In the genomic region with DNA sequence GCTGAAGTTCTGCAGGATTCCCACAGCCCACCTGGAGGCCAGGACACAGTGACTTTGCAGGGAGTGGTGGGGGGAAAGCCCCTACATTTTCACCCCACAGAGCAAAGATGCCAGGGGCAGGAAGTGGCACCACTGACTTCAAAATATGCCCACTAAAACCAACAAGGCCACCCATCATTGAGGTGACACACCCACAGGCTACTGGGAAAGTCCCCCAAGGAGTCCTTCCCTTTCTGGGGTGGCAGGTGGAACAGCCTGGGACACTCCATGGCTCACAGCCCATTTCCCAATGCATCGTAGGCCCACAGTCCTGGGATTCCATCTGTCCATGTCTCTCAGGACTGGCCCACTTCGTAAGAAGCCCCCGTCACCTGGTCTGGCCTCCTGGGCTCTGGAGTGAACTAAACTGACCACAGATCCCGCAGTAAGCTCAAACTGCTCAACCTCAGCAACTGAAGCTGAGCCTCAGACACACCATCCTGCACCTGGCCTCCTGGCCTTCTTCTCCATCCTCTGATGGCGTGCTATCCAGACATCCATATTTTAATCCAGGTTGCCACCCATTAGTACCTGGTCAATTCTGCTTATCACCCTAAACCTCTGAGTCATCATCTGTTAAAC, we compare ENCODE assay signal across 1 cellular context.
TF ChIP-seq lines count a peak whose summit lies in the region.

No MANE protein-coding gene starts in this region.

TF ChIP-seq in GM23338, 12 proteins besides CTCF, POLR2A, EP300 and RAD21 (continued from another document):
- TF ChIP-seq, protein P1, sequence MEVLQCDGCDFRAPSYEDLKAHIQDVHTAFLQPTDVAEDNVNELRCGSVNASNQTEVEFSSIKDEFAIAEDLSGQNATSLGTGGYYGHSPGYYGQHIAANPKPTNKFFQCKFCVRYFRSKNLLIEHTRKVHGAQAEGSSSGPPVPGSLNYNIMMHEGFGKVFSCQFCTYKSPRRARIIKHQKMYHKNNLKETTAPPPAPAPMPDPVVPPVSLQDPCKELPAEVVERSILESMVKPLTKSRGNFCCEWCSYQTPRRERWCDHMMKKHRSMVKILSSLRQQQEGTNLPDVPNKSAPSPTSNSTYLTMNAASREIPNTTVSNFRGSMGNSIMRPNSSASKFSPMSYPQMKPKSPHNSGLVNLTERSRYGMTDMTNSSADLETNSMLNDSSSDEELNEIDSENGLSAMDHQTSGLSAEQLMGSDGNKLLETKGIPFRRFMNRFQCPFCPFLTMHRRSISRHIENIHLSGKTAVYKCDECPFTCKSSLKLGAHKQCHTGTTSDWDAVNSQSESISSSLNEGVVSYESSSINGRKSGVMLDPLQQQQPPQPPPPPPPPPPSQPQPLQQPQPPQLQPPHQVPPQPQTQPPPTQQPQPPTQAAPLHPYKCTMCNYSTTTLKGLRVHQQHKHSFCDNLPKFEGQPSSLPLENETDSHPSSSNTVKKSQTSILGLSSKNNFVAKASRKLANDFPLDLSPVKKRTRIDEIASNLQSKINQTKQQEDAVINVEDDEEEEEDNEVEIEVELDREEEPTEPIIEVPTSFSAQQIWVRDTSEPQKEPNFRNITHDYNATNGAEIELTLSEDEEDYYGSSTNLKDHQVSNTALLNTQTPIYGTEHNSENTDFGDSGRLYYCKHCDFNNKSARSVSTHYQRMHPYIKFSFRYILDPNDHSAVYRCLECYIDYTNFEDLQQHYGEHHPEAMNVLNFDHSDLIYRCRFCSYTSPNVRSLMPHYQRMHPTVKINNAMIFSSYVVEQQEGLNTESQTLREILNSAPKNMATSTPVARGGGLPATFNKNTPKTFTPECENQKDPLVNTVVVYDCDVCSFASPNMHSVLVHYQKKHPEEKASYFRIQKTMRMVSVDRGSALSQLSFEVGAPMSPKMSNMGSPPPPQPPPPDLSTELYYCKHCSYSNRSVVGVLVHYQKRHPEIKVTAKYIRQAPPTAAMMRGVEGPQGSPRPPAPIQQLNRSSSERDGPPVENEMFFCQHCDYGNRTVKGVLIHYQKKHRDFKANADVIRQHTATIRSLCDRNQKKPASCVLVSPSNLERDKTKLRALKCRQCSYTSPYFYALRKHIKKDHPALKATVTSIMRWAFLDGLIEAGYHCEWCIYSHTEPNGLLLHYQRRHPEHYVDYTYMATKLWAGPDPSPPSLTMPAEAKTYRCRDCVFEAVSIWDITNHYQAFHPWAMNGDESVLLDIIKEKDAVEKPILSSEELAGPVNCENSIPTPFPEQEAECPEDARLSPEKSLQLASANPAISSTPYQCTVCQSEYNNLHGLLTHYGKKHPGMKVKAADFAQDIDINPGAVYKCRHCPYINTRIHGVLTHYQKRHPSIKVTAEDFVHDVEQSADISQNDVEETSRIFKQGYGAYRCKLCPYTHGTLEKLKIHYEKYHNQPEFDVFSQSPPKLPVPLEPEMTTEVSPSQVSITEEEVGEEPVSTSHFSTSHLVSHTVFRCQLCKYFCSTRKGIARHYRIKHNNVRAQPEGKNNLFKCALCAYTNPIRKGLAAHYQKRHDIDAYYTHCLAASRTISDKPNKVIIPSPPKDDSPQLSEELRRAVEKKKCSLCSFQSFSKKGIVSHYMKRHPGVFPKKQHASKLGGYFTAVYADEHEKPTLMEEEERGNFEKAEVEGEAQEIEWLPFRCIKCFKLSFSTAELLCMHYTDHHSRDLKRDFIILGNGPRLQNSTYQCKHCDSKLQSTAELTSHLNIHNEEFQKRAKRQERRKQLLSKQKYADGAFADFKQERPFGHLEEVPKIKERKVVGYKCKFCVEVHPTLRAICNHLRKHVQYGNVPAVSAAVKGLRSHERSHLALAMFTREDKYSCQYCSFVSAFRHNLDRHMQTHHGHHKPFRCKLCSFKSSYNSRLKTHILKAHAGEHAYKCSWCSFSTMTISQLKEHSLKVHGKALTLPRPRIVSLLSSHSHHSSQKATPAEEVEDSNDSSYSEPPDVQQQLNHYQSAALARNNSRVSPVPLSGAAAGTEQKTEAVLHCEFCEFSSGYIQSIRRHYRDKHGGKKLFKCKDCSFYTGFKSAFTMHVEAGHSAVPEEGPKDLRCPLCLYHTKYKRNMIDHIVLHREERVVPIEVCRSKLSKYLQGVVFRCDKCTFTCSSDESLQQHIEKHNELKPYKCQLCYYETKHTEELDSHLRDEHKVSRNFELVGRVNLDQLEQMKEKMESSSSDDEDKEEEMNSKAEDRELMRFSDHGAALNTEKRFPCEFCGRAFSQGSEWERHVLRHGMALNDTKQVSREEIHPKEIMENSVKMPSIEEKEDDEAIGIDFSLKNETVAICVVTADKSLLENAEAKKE (CRISPR knock-in tag; IDR thresholded peaks at IDR 0.05), result no peak
- TF ChIP-seq STAT1 (IDR thresholded peaks at IDR 0.05; ENCODE audit: unreplicated experiment), result no peak
- no peak for TF ChIP-seq ZNF114 (CRISPR knock-in tag; IDR thresholded peaks at IDR 0.05)
